17 cellular contexts compared by ENCODE assay signal in genomic region chr9:5042661-5043178, GRCh38. TPM values are rescaled to one million over a fixed set of nuclear protein-coding genes. Genes with fewer than 3 reads are reported as not detected.
DNase-seq lines count a peak whose midpoint lies in the region; ATAC-seq, FAIRE-seq and TF ChIP-seq lines count a peak whose summit lies in the region.
"Had no signal": no experiment of that assay in that cellular context is flagged by ENCODE, and none has a peak within 500 bp of the region (broad histone marks: within the 10 kb centered on the region; RNA-seq: fewer than 3 reads in every experiment).

No MANE protein-coding gene starts in this region.

- TF ChIP-seq RAD21 in HepG2 (CRISPR knock-in tag; IDR thresholded peaks at IDR 0.05): no peak

- no peak overlapping the region for H3K27ac ChIP-seq in brain microvascular endothelial cell
- H3K27ac ChIP-seq in HepG2 (ENCODE audit: extremely low read length, insufficient read depth, low read length): no peak overlapping the region
- H3K27ac ChIP-seq in upper lobe of right lung: no peak overlapping the region
- H3K27ac ChIP-seq: cardiac muscle cell had no signal

- H3K4me2 ChIP-seq in HepG2 (ENCODE audit: low read depth, low read length): no peak overlapping the region

- H3K4me1 ChIP-seq in HepG2 (ENCODE audit: insufficient read depth, low read length): no peaks in the 10 kb centered on the region
- H3K4me1 ChIP-seq in upper lobe of right lung: no peaks in the 10 kb centered on the region

- intact Hi-C loops in HepG2 (cut with micrococcal nuclease; ENCODE audit: unreplicated experiment): no loop called here
- intact Hi-C loops in upper lobe of right lung (cut with DNase I): no loop called here

- peaks cover 8% of the 10 kb centered on the region for H3K36me3 ChIP-seq in brain microvascular endothelial cell (replicated peaks)
- H3K36me3 ChIP-seq in HepG2 (replicated peaks in 1 of 2; ENCODE audit: control insufficient read depth in 1 of 2, insufficient read depth in 2 of 2, low read length in 2 of 2): no peaks in the 10 kb centered on the region; a peak in 1 of 5 replicates
- H3K36me3 ChIP-seq in upper lobe of right lung: peaks cover 44% of the 10 kb centered on the region

- no peaks in the 10 kb centered on the region; the same call in 1 of the 2 replicates for H3K9me3 ChIP-seq in HepG2 (ENCODE audit: low read length)
- H3K9me3 ChIP-seq in upper lobe of right lung: no peaks in the 10 kb centered on the region

- H3K36me3 Mint-ChIP-seq in activated naive CD8-positive, alpha-beta T cell treated with anti-CD3 and anti-CD28 coated beads for 36 hours: peaks cover 65% of the 10 kb centered on the region
- peaks cover 66% of the 10 kb centered on the region for H3K36me3 Mint-ChIP-seq in activated naive CD8-positive, alpha-beta T cell treated with anti-CD3 and anti-CD28 coated beads, Interleukin-2, amount 50 U/mL, for 24 hours (ENCODE audit: low read depth)

- DNase-seq in activated naive CD8-positive, alpha-beta T cell treated with anti-CD3 and anti-CD28 coated beads for 36 hours: no peak
- no peak for DNase-seq in activated naive CD8-positive, alpha-beta T cell treated with anti-CD3 and anti-CD28 coated beads, Interleukin-2, amount 50 U/mL, for 24 hours
- DNase-seq in brain microvascular endothelial cell: no peak
- no peak for DNase-seq in HepG2 (ENCODE audit: low spot score)
- DNase-seq in upper lobe of right lung: no peak
- no peak for DNase-seq in NCI-H2171 (lab: John Stamatoyannopoulos, UW)
- DNase-seq: activated naive CD4-positive, alpha-beta T cell treated with Interleukin-2 at 50 U/mL for 16 hours; COR-L47; NCI-H1930; NCI-H524 had no signal

- peak overlapping the region; percentile 48 for H3K4me3 Mint-ChIP-seq in activated naive CD8-positive, alpha-beta T cell treated with anti-CD3 and anti-CD28 coated beads for 36 hours
- no peak overlapping the region for H3K4me3 Mint-ChIP-seq in activated naive CD8-positive, alpha-beta T cell treated with anti-CD3 and anti-CD28 coated beads, Interleukin-2, amount 50 U/mL, for 24 hours

- POLR2A ChIA-PET in HepG2 (lab: Yijun Ruan, JAX): no interaction called here

- 92% methylated on average over 10 of the region's 30 CpGs for WGBS in HepG2 (ENCODE audit: low lambda C conversion rate)

- H2AFZ ChIP-seq in HepG2 (ENCODE audit: low read length): no peak overlapping the region

- no peak for TF ChIP-seq POLR2A in HepG2 (IDR thresholded peaks at IDR 0.05; ENCODE audit: insufficient read depth in 1 of 2, low read depth in 2 of 2, low read length in 2 of 2)

- CTCF ChIA-PET in HepG2 (lab: Yijun Ruan, JAX; ENCODE audit: low intra/inter-chr PET ratio, low total read pairs): no interaction called here

- H3K27me3 ChIP-seq in brain microvascular endothelial cell (replicated peaks) (no peaks in the 10 kb centered on the region), HepG2 (ENCODE audit: control insufficient read depth in 1 of 2, insufficient read depth in 2 of 2, low read length in 2 of 2) (no peaks in the 10 kb centered on the region), upper lobe of right lung (no peaks in the 10 kb centered on the region)
- H3K27me3 ChIP-seq: cardiac muscle cell had no signal

- peaks cover 10% of the 10 kb centered on the region for H3K9me3 Mint-ChIP-seq in activated naive CD8-positive, alpha-beta T cell treated with anti-CD3 and anti-CD28 coated beads for 36 hours
- peaks cover 8% of the 10 kb centered on the region for H3K9me3 Mint-ChIP-seq in activated naive CD8-positive, alpha-beta T cell treated with anti-CD3 and anti-CD28 coated beads, Interleukin-2, amount 50 U/mL, for 24 hours

- TF ChIP-seq EP300 in HepG2 (IDR thresholded peaks at IDR 0.05; ENCODE audit: low read depth in 2 of 2, low read length in 2 of 2) (no peak), HepG2 (CRISPR knock-in tag; IDR thresholded peaks at IDR 0.05; ENCODE audit: borderline replicate concordance) (no peak)

- in situ Hi-C loops in brain microvascular endothelial cell (cut with HindIII; ENCODE audit: low pct_ligation_motif_present, low sequenced_read_pairs) (no loop called here), HepG2 (cut with HindIII; ENCODE audit: extremely low pct_ligation_motif_present, low pct_unique_long_range_greater_than_20kb) (no loop called here)

- H3K4me3 ChIP-seq in brain microvascular endothelial cell (ENCODE audit: low read depth, low read length) (peak overlapping the region; percentile 10), HepG2 (replicated peaks in 1 of 3; ENCODE audit: insufficient read depth in 1 of 3, low read depth in 2 of 3, low read length in 3 of 3) (no peak overlapping the region), upper lobe of right lung (no peak overlapping the region)
- H3K4me3 ChIP-seq: cardiac muscle cell had no signal

- no peaks in the 10 kb centered on the region for H4K20me1 ChIP-seq in HepG2 (ENCODE audit: insufficient read depth, low read length)

- FAIRE-seq in HepG2 (lab: Jason Lieb, UNC): no peak
- FAIRE-seq: frontal cortex, G401.6, islet of Langerhans had no signal

- TF ChIP-seq CTCF in brain microvascular endothelial cell (IDR thresholded peaks at IDR 0.05; ENCODE audit: low read depth, low read length, missing control alignments) (no peak), HepG2 (CRISPR knock-in tag; IDR thresholded peaks at IDR 0.05) (no peak), upper lobe of right lung (IDR thresholded peaks at IDR 0.05) (no peak)

- peaks cover 5% of the 10 kb centered on the region for H3K4me1 Mint-ChIP-seq in activated naive CD8-positive, alpha-beta T cell treated with anti-CD3 and anti-CD28 coated beads for 36 hours
- no peaks in the 10 kb centered on the region for H3K4me1 Mint-ChIP-seq in activated naive CD8-positive, alpha-beta T cell treated with anti-CD3 and anti-CD28 coated beads, Interleukin-2, amount 50 U/mL, for 24 hours

- H3K27ac Mint-ChIP-seq in activated naive CD8-positive, alpha-beta T cell treated with anti-CD3 and anti-CD28 coated beads for 36 hours: no peak overlapping the region
- H3K27ac Mint-ChIP-seq in activated naive CD8-positive, alpha-beta T cell treated with anti-CD3 and anti-CD28 coated beads, Interleukin-2, amount 50 U/mL, for 24 hours: no peak overlapping the region

- ATAC-seq in activated naive CD8-positive, alpha-beta T cell treated with anti-CD3 and anti-CD28 coated beads, Interleukin-2, amount 50 U/mL, for 24 hours: no peak
- ATAC-seq in HepG2 (no peak), upper lobe of right lung (peak; percentile 28), HG02623 (IDR thresholded peaks at IDR 0.05; ENCODE audit: unreplicated experiment) (no peak), GM21447 (IDR thresholded peaks at IDR 0.05; ENCODE audit: unreplicated experiment) (no peak)
- ATAC-seq: PC-3 had no signal

- H3K9ac ChIP-seq in HepG2 (ENCODE audit: insufficient read depth, low read depth, low read length): no peak overlapping the region

- no peaks in the 10 kb centered on the region for H3K79me2 ChIP-seq in HepG2 (ENCODE audit: insufficient read depth, low read length)

- BruUV-seq in HepG2 (replicated peaks; lab: Mats Ljungman, UMichigan): no TSS peak

- no peaks in the 10 kb centered on the region for H3K27me3 Mint-ChIP-seq in activated naive CD8-positive, alpha-beta T cell treated with anti-CD3 and anti-CD28 coated beads for 36 hours
- no peaks in the 10 kb centered on the region for H3K27me3 Mint-ChIP-seq in activated naive CD8-positive, alpha-beta T cell treated with anti-CD3 and anti-CD28 coated beads, Interleukin-2, amount 50 U/mL, for 24 hours

TF ChIP-seq in HepG2, 621 proteins besides CTCF, POLR2A, EP300 and RAD21:
- TF ChIP-seq CBFB (CRISPR knock-in tag; IDR thresholded peaks at IDR 0.05) (no peak), AGO2 (optimal IDR thresholded peaks at IDR 0.05; ENCODE audit: low read depth, low read length) (peak; percentile 35)

RNA-seq across cellular contexts. Expression of gene JAK2, which starts 57.6 kb away (rescaled TPM):
- total RNA-seq in activated naive CD8-positive, alpha-beta T cell treated with anti-CD3 and anti-CD28 coated beads for 36 hours: 10 to 100 TPM; 33.7 to 35.8 TPM
- total RNA-seq in HepG2 (2016; rRNA removed; fragmentation: Illumina TruSeq; extraction: Trizol) (4.1 and 5.8 TPM in 2 replicates), upper lobe of right lung (24.4 TPM)
- 1.9 TPM in 2 replicates for total RNA-seq in HepG2 (2016; cell fraction: cytosol; rRNA removed; fragmentation: Illumina TruSeq; extraction: Trizol; ENCODE audit: low read depth)
- 3.9 and 5.2 TPM in 2 replicates for total RNA-seq in HepG2 (2016; cell fraction: insoluble cytoplasmic fraction; rRNA removed; fragmentation: Illumina TruSeq; extraction: Trizol)
- 2.7 and 3.3 TPM in 2 replicates for total RNA-seq in HepG2 (2016; cell fraction: membrane; rRNA removed; fragmentation: Illumina TruSeq; extraction: Trizol)
- 8.9 and 9.8 TPM in 2 replicates for total RNA-seq in HepG2 (2016; cell fraction: nucleus; rRNA removed; fragmentation: Illumina TruSeq; extraction: Trizol)
- 0.97 and 1.1 TPM in 2 replicates for polyA plus RNA-seq in HepG2 (2011; rRNA removed)
- polyA plus RNA-seq in HepG2 (2011; cell fraction: cytosol; rRNA removed): 0.36 and 0.69 TPM in 2 replicates
- 1.8 and 1.9 TPM in 2 replicates for polyA plus RNA-seq in HepG2 (2011; cell fraction: nucleus; rRNA removed)
- 1.6 and 1.8 TPM in 2 replicates for polyA plus RNA-seq in HepG2 (2012)
- polyA plus RNA-seq in HepG2 (2016; cell fraction: cytosol; fragmentation: Illumina TruSeq; extraction: Trizol; ENCODE audit: low read depth): 0.11 and 0.22 TPM in 2 replicates
- 3.6 and 3.7 TPM in 2 replicates for polyA plus RNA-seq in HepG2 (2016; cell fraction: insoluble cytoplasmic fraction; fragmentation: Illumina TruSeq; extraction: Trizol; ENCODE audit: low read depth)
- 0.78 and 0.98 TPM in 2 replicates for polyA plus RNA-seq in HepG2 (2016; cell fraction: membrane; fragmentation: Illumina TruSeq; extraction: Trizol; ENCODE audit: low read depth)
- 4.4 and 5.6 TPM in 2 replicates for polyA plus RNA-seq in HepG2 (2016; cell fraction: nucleus; fragmentation: Illumina TruSeq; extraction: Trizol; ENCODE audit: insufficient read depth, low read depth)
- 1.4 and 3.3 TPM in 2 replicates for polyA minus RNA-seq in HepG2 (2011; rRNA and poly(A)+ RNA removed; ENCODE audit: low replicate concordance)
- polyA minus RNA-seq in HepG2 (2011; cell fraction: cytosol; rRNA and poly(A)+ RNA removed): 2.1 and 2.3 TPM in 2 replicates
- polyA minus RNA-seq in HepG2 (2011; cell fraction: nucleus; rRNA and poly(A)+ RNA removed): 15.7 and 20.3 TPM in 2 replicates
